In the genomic region with DNA sequence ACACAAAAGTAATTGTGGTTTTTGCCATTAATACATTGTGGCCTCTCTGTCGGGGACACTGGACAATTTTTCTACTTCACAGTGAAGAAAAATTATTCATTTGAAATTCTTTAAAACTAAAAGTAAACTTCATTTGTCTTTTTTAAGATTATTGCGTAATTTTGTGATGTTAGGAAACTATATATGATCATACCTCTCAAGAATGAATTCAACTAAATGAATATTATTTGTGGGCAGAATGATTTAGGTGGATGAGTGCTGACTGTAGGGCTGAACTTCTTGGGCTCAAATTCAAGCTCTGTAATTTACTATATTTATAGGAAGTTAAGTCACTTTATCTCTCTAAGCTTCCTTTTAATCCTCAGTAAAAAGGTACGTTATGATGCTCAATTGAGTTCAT, we compare ENCODE assay signal across 30 cellular contexts.
DNase-seq lines count a peak whose midpoint lies in the region; ATAC-seq and TF ChIP-seq lines count a peak whose summit lies in the region.
"Had no signal": no experiment of that assay in that cellular context is flagged by ENCODE, and none has a peak within 500 bp of the region (broad histone marks: within the 10 kb centered on the region; RNA-seq: fewer than 3 reads in every experiment).

No MANE protein-coding gene starts in this region.

- H3K27ac ChIP-seq in GM23338 (ENCODE audit: low read depth) (peak overlapping the region; percentile 98), neural progenitor cell (no peak overlapping the region), osteoblast (ENCODE audit: low read depth, low read length) (no peak overlapping the region)
- H3K27ac ChIP-seq: BLaER1, brain microvascular endothelial cell, heart right ventricle, ovary, thyroid gland, uterus had no signal

- no peak overlapping the region for H3K9ac ChIP-seq in neural progenitor cell
- H3K9ac ChIP-seq: BLaER1 had no signal

- H3K36me3 ChIP-seq in GM23338 (ENCODE audit: insufficient read depth) (no peaks in the 10 kb centered on the region), neural progenitor cell (no peaks in the 10 kb centered on the region), osteoblast (ENCODE audit: insufficient read depth, low read length) (no peaks in the 10 kb centered on the region)
- H3K36me3 ChIP-seq: BLaER1, brain microvascular endothelial cell, heart right ventricle, ovary, thyroid gland, uterus had no signal

- H3K27me3 Mint-ChIP-seq in GM23338 (ENCODE audit: insufficient read depth, low read depth, poor library complexity), result no peaks in the 10 kb centered on the region
- H3K27me3 Mint-ChIP-seq in WTC11 (ENCODE audit: low read depth), result no peaks in the 10 kb centered on the region
- H3K27me3 Mint-ChIP-seq in neural progenitor cell (ENCODE audit: insufficient read depth, low read depth), result peaks cover 3% of the 10 kb centered on the region
- H3K27me3 Mint-ChIP-seq in endothelial cell (ENCODE audit: unreplicated experiment), result no peaks in the 10 kb centered on the region
- H3K27me3 Mint-ChIP-seq: activated CD4-positive, alpha-beta T cell treated with anti-CD3 and anti-CD28 coated beads for 36 hours; memory B cell had no signal

- H3K9me2 ChIP-seq in GM23338 (ENCODE audit: insufficient read depth), result no peaks in the 10 kb centered on the region

- ATAC-seq in GM23338 (peak; percentile 24; the same call in 1 of the 3 replicates), WTC11 (no peak), GM18858 (IDR thresholded peaks at IDR 0.05; ENCODE audit: unreplicated experiment) (no peak)
- ATAC-seq: activated CD4-positive, alpha-beta T cell treated with anti-CD3 and anti-CD28 coated beads for 36 hours; activated CD8-positive, alpha-beta T cell treated with anti-CD3 and anti-CD28 coated beads, Interleukin-2, amount 10 ng/mL, durations not matched to agents 7 days and 5 days; GM12878; HCT116; heart right ventricle had no signal

- H3K27ac Mint-ChIP-seq in GM23338 (peak overlapping the region; percentile 98), WTC11 (peak overlapping the region; percentile 99), neural progenitor cell (no peak overlapping the region), endothelial cell (ENCODE audit: unreplicated experiment) (no peak overlapping the region)
- H3K27ac Mint-ChIP-seq: activated CD4-positive, alpha-beta T cell treated with anti-CD3 and anti-CD28 coated beads for 36 hours; activated CD8-positive, alpha-beta T cell treated with anti-CD3 and anti-CD28 coated beads, Interleukin-2, amount 10 ng/mL, durations not matched to agents 7 days and 5 days; activated naive CD4-positive, alpha-beta T cell treated with anti-CD3 and anti-CD28 coated beads for 36 hours; immature natural killer cell; memory B cell; nephron had no signal

- H3K79me2 ChIP-seq in GM23338 (replicated peaks; ENCODE audit: insufficient read depth), result no peaks in the 10 kb centered on the region
- H3K79me2 ChIP-seq in neural progenitor cell (ENCODE audit: low read depth), result no peaks in the 10 kb centered on the region
- no peaks in the 10 kb centered on the region for H3K79me2 ChIP-seq in osteoblast (ENCODE audit: insufficient read depth, low read length)

- no peak overlapping the region for H2AFZ ChIP-seq in GM23338
- H2AFZ ChIP-seq in neural progenitor cell (replicated peaks), result peak overlapping the region; percentile 65
- no peak overlapping the region for H2AFZ ChIP-seq in osteoblast (ENCODE audit: low read length)

- CTCF ChIA-PET in WTC11 (lab: Charles Lee), result interaction anchor here (1.6 kb wide), 1 partner anchor 35 kb away, joined by 6 read pairs; no protein-coding TSS in a partner anchor

- H3F3A ChIP-seq in GM23338 (replicated peaks; ENCODE audit: low read depth), result no peaks in the 10 kb centered on the region
- no peaks in the 10 kb centered on the region for H3F3A ChIP-seq in neural progenitor cell (ENCODE audit: low read depth)

- H3K4me3 Mint-ChIP-seq in GM23338 (peak overlapping the region; percentile 59), WTC11 (peak overlapping the region; percentile 57), neural progenitor cell (no peak overlapping the region), endothelial cell (ENCODE audit: unreplicated experiment) (no peak overlapping the region)
- H3K4me3 Mint-ChIP-seq: activated CD4-positive, alpha-beta T cell treated with anti-CD3 and anti-CD28 coated beads for 36 hours; activated CD8-positive, alpha-beta T cell treated with anti-CD3 and anti-CD28 coated beads, Interleukin-2, amount 10 ng/mL, durations not matched to agents 7 days and 5 days; activated naive CD4-positive, alpha-beta T cell treated with anti-CD3 and anti-CD28 coated beads for 36 hours; immature natural killer cell; memory B cell; nephron had no signal

- H3K4me3 ChIP-seq in GM23338 (peak overlapping the region; percentile 37), neural progenitor cell (no peak overlapping the region), osteoblast (ENCODE audit: insufficient read depth, low read length) (no peak overlapping the region)
- H3K4me3 ChIP-seq: BLaER1, GM12878, heart right ventricle, ovary, thyroid gland, uterus had no signal

- no peaks in the 10 kb centered on the region for H4K20me1 ChIP-seq in GM23338 (replicated peaks; ENCODE audit: insufficient read depth)
- H4K20me1 ChIP-seq in neural progenitor cell (ENCODE audit: low read depth), result no peaks in the 10 kb centered on the region
- H4K20me1 ChIP-seq in osteoblast (ENCODE audit: insufficient read depth, low read length), result no peaks in the 10 kb centered on the region
- H4K20me1 ChIP-seq: BLaER1 had no signal

- TF ChIP-seq CTCF in GM23338 (conservative IDR thresholded peaks at IDR 0.05; ENCODE audit: low read depth in 2 of 2), result no peak
- TF ChIP-seq CTCF in WTC11 (IDR thresholded peaks at IDR 0.05), result no peak
- TF ChIP-seq CTCF in neural progenitor cell (IDR thresholded peaks at IDR 0.05), result no peak
- TF ChIP-seq CTCF in endothelial cell (IDR thresholded peaks at IDR 0.05; ENCODE audit: unreplicated experiment), result no peak
- no peak for TF ChIP-seq CTCF in osteoblast (IDR thresholded peaks at IDR 0.05; ENCODE audit: extremely low read depth, low read depth, low read length)

- H3K9me3 Mint-ChIP-seq in GM23338 (no peaks in the 10 kb centered on the region), WTC11 (no peaks in the 10 kb centered on the region), neural progenitor cell (no peaks in the 10 kb centered on the region), endothelial cell (ENCODE audit: unreplicated experiment) (no peaks in the 10 kb centered on the region)

- POLR2A ChIA-PET in WTC11 (lab: Charles Lee), result no interaction called here

- H3K36me3 Mint-ChIP-seq in GM23338 (ENCODE audit: low read depth) (no peaks in the 10 kb centered on the region), WTC11 (no peaks in the 10 kb centered on the region), neural progenitor cell (no peaks in the 10 kb centered on the region), endothelial cell (ENCODE audit: low read depth, unreplicated experiment) (no peaks in the 10 kb centered on the region)
- H3K36me3 Mint-ChIP-seq: immature natural killer cell, memory B cell had no signal

- H3K27me3 ChIP-seq in GM23338 (ENCODE audit: insufficient read depth) (no peaks in the 10 kb centered on the region), neural progenitor cell (no peaks in the 10 kb centered on the region), osteoblast (ENCODE audit: insufficient read depth, low read length) (no peaks in the 10 kb centered on the region)
- H3K27me3 ChIP-seq: BLaER1, brain microvascular endothelial cell, heart right ventricle, ovary, thyroid gland, uterus had no signal

- peaks cover 46% of the 10 kb centered on the region for H3K4me1 Mint-ChIP-seq in GM23338
- peaks cover 61% of the 10 kb centered on the region for H3K4me1 Mint-ChIP-seq in WTC11
- peaks cover 4% of the 10 kb centered on the region for H3K4me1 Mint-ChIP-seq in neural progenitor cell
- H3K4me1 Mint-ChIP-seq in endothelial cell (ENCODE audit: unreplicated experiment), result peaks cover 4% of the 10 kb centered on the region
- H3K4me1 Mint-ChIP-seq: activated CD4-positive, alpha-beta T cell treated with anti-CD3 and anti-CD28 coated beads for 36 hours; immature natural killer cell; memory B cell had no signal

- H3K9me3 ChIP-seq in neural progenitor cell (ENCODE audit: low read depth) (no peaks in the 10 kb centered on the region), osteoblast (ENCODE audit: low read depth, low read length) (no peaks in the 10 kb centered on the region)
- H3K9me3 ChIP-seq: BLaER1, heart right ventricle, ovary, thyroid gland, uterus had no signal

- DNase-seq in GM23338 (ENCODE audit: low spot score) (no peak), WTC11 (ENCODE audit: low spot score) (no peak), fibroblast of gingiva (ENCODE audit: low read depth) (peak; percentile 24), neural progenitor cell (ENCODE audit: low spot score) (no peak), endothelial cell (ENCODE audit: low spot score) (no peak), osteoblast (ENCODE audit: insufficient read length, low spot score, missing footprints) (no peak)
- DNase-seq: activated CD4-positive, alpha-beta T cell treated with anti-CD3 and anti-CD28 coated beads for 36 hours; activated CD8-positive, alpha-beta T cell treated with anti-CD3 and anti-CD28 coated beads, Interleukin-2, amount 10 ng/mL, durations not matched to agents 7 days and 5 days; activated naive CD4-positive, alpha-beta T cell treated with anti-CD3 and anti-CD28 coated beads for 36 hours; amniotic stem cell; brain microvascular endothelial cell; DMS 273 treated with DMSO at 0.1 percent for 48 hours; heart right ventricle; immature natural killer cell; NCI-H1092; NCI-H187; NCI-H510A; ovary; SIG-M5; stimulated activated CD4-positive, alpha-beta T cell treated with anti-CD3 and anti-CD28 coated beads, Interleukin-2, amount 100 ng/mL, for 24 hours; stimulated activated CD8-positive, alpha-beta memory T cell treated with anti-CD3 and anti-CD28 coated beads, Interleukin-4, amount 100 ng/mL, for 48 hours; SW 1271; thyroid gland; uterus had no signal

- H3K4me1 ChIP-seq in GM23338 (ENCODE audit: insufficient read depth), result peaks cover 44% of the 10 kb centered on the region
- H3K4me1 ChIP-seq in neural progenitor cell, result no peaks in the 10 kb centered on the region
- H3K4me1 ChIP-seq in osteoblast (ENCODE audit: insufficient read depth, low read length), result no peaks in the 10 kb centered on the region
- H3K4me1 ChIP-seq: BLaER1, heart right ventricle, thyroid gland, uterus had no signal

- H3K4me2 ChIP-seq in GM23338, result peak overlapping the region; percentile 65
- no peak overlapping the region for H3K4me2 ChIP-seq in neural progenitor cell
- no peak overlapping the region for H3K4me2 ChIP-seq in osteoblast (ENCODE audit: insufficient read depth, low read length)
- H3K4me2 ChIP-seq: BLaER1 had no signal

TF ChIP-seq in GM23338, 12 proteins besides CTCF, POLR2A, EP300 and RAD21 (continues in another document):
- no peak for TF ChIP-seq NANOG (IDR thresholded peaks at IDR 0.05; ENCODE audit: borderline replicate concordance)

TF ChIP-seq in WTC11, 78 proteins besides CTCF, POLR2A, EP300 and RAD21 (continues in another document):
- TF ChIP-seq GRHL2 (CRISPR knock-in tag; IDR thresholded peaks at IDR 0.05; ENCODE audit: insufficient replicate concordance, severe bottlenecking) (no peak), SMAD4 (CRISPR knock-in tag; IDR thresholded peaks at IDR 0.05) (no peak), ZNF232 (CRISPR knock-in tag; IDR thresholded peaks at IDR 0.05) (no peak), MXD4 (CRISPR knock-in tag; IDR thresholded peaks at IDR 0.05; ENCODE audit: borderline replicate concordance) (no peak)

Comparison
In these comparisons a context has a peak if more than half of its experiments do, and no peak if none do; other contexts are left out.
1. H3K27ac Mint-ChIP-seq: peak in GM23338 (single experiment) and WTC11 (single experiment); none in neural progenitor cell (single experiment) and endothelial cell (single experiment).
2. H3K4me3 Mint-ChIP-seq: peak in GM23338 (single experiment) and WTC11 (single experiment); none in neural progenitor cell (single experiment) and endothelial cell (single experiment).